ENCODE assay signal across 22 cellular contexts in the genomic region with DNA sequence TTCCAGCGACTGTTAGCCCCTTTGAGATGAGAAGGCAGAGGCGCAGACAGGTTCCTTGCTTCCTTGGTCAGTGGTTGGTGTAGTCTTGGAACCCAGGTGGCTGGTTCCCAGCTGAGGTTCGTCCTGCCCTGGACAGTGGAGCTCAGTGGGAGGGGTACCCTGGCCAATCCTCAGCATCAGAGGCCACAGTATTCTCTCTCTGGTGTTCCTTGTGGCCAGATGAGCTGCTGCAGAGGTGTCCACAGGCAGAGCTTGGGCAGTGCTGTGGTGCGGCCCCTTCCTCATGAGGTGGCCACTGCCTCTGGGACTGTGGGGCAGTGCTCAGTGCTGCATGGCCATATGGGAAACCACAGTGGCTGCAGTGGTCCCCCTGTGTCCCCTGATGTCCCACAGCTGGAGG.
"Had no signal": no experiment of that assay in that cellular context is flagged by ENCODE, and none has a peak within 500 bp of the region (broad histone marks: within the 10 kb centered on the region; RNA-seq: fewer than 3 reads in every experiment).

No MANE protein-coding gene starts in this region.

- H3K36me3 Mint-ChIP-seq: memory B cell, mesothelial cell of epicardium had no signal

- H3K4me1 ChIP-seq: colonic mucosa, left ventricle myocardium inferior, lower lobe of right lung, parathyroid adenoma had no signal

- H3K4me3 ChIP-seq: colonic mucosa, hepatocyte, left ventricle myocardium inferior, lower lobe of right lung, right atrium auricular region, sigmoid colon, skin epidermis, testis, tibial nerve had no signal

- H3K27ac Mint-ChIP-seq: memory B cell; mesothelial cell of epicardium; nephron; stimulated activated naive B cell treated with anti-CD40 and anti-IgM and Interleukin-4, amounts not matched to agents 10 μg/mL and 1 μg/mL and 100 μg/mL, for 72 hours; stimulated activated naive CD8-positive, alpha-beta T cell treated with anti-CD3 and anti-CD28 coated beads, Interleukin-15, amount 100 ng/mL, for 72 hours had no signal

- H3K9me3 Mint-ChIP-seq: memory B cell; mesothelial cell of epicardium; nephron; stimulated activated naive B cell treated with anti-CD40 and anti-IgM and Interleukin-4, amounts not matched to agents 10 μg/mL and 1 μg/mL and 100 μg/mL, for 72 hours; stimulated activated naive CD8-positive, alpha-beta T cell treated with anti-CD3 and anti-CD28 coated beads, Interleukin-15, amount 100 ng/mL, for 72 hours had no signal

- H3K27me3 ChIP-seq: colonic mucosa, hepatocyte, right atrium auricular region, testis, tibial nerve had no signal

- H3K9ac ChIP-seq: parathyroid adenoma had no signal

- DNase-seq: colonic mucosa; dermis blood vessel endothelial cell; erythroblast; foreskin melanocyte; kidney; left cardiac atrium; left ventricle myocardium inferior; lower lobe of right lung; sigmoid colon; stimulated activated CD4-positive, alpha-beta T cell treated with anti-CD3 and anti-CD28 coated beads, Interleukin-2, amount 100 ng/mL, for 24 hours; stimulated activated CD4-positive, alpha-beta T cell treated with anti-CD3 and anti-CD28 coated beads, Interleukin-4, amount 100 ng/mL, for 4 hours; stimulated activated naive B cell treated with anti-CD40 and anti-IgM and Interleukin-4, amounts not matched to agents 10 μg/mL and 1 μg/mL and 100 μg/mL, for 72 hours; stimulated activated naive CD8-positive, alpha-beta T cell treated with anti-CD3 and anti-CD28 coated beads, Interleukin-15, amount 100 ng/mL, for 72 hours; testis had no signal

- H2AFZ ChIP-seq: hepatocyte, parathyroid adenoma had no signal

- H3K9me3 ChIP-seq: colonic mucosa, left ventricle myocardium inferior, lower lobe of right lung, right atrium auricular region, sigmoid colon, testis, tibial nerve had no signal

- H3K36me3 ChIP-seq: colonic mucosa, left ventricle myocardium inferior, lower lobe of right lung, right atrium auricular region, sigmoid colon, tibial nerve had no signal

- H3K4me3 Mint-ChIP-seq: memory B cell; mesothelial cell of epicardium; nephron; stimulated activated naive B cell treated with anti-CD40 and anti-IgM and Interleukin-4, amounts not matched to agents 10 μg/mL and 1 μg/mL and 100 μg/mL, for 72 hours; stimulated activated naive CD8-positive, alpha-beta T cell treated with anti-CD3 and anti-CD28 coated beads, Interleukin-15, amount 100 ng/mL, for 72 hours had no signal

- H3K27ac ChIP-seq: colonic mucosa, hepatocyte, left ventricle myocardium inferior, lower lobe of right lung, parathyroid adenoma, right atrium auricular region, sigmoid colon, skin epidermis, testis, tibial nerve had no signal

- H3K4me1 Mint-ChIP-seq: nephron had no signal

- H3K79me2 ChIP-seq: hepatocyte, parathyroid adenoma had no signal

- H3K4me2 ChIP-seq: hepatocyte had no signal
